ENCODE assay signal across 1 cellular context in the genomic region with DNA sequence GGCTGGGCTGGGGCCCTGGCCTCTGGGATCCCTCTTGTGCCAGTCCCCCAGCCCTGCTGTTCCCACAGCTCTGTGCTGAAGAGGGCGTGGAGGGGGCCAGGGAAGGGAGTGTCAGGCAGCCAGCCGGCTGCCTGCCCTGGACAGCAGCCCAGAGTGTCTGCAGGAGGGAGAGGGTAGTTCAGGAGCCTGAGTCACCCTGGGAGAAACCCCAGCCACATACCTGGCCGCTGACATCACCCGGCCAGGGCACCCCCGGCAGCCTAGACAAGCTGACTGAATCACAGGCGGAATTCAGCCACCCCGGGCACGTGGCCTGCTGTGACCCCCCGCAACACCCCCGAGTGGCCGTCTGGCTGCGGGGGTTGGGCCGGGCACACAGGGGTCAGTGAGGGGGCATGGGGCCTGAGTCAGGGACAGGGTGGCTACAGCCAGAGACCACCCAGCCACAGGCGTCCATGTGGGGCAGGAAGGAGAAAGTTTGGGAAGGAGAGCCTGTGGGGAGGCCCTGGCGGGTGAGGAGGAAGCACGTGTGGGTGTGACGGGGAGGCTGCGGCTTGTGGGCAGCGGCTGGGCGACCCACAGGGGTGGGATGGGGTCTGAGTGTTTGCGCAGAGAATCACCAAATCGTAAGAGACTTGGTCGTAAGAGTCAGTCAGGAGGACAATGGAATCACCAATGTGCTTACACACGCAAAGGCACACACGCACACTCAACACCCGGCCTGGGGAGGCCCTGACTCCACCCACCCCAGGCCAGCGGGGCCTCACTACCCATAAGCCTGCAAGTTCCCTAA.
TF ChIP-seq lines count a peak whose summit lies in the region.

No MANE protein-coding gene starts in this region.

TF ChIP-seq in K562, 482 proteins besides CTCF, POLR2A, EP300 and RAD21 (continued from another document and continues in another):
- TF ChIP-seq, protein P1, sequence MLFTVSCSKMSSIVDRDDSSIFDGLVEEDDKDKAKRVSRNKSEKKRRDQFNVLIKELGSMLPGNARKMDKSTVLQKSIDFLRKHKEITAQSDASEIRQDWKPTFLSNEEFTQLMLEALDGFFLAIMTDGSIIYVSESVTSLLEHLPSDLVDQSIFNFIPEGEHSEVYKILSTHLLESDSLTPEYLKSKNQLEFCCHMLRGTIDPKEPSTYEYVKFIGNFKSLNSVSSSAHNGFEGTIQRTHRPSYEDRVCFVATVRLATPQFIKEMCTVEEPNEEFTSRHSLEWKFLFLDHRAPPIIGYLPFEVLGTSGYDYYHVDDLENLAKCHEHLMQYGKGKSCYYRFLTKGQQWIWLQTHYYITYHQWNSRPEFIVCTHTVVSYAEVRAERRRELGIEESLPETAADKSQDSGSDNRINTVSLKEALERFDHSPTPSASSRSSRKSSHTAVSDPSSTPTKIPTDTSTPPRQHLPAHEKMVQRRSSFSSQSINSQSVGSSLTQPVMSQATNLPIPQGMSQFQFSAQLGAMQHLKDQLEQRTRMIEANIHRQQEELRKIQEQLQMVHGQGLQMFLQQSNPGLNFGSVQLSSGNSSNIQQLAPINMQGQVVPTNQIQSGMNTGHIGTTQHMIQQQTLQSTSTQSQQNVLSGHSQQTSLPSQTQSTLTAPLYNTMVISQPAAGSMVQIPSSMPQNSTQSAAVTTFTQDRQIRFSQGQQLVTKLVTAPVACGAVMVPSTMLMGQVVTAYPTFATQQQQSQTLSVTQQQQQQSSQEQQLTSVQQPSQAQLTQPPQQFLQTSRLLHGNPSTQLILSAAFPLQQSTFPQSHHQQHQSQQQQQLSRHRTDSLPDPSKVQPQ (CRISPR knock-in tag; IDR thresholded peaks at IDR 0.05; ENCODE audit: borderline replicate concordance), result peak; percentile 37; the same call in 1 of the 2 replicates
- no peak for TF ChIP-seq ILK (tag; IDR thresholded peaks at IDR 0.05; ENCODE audit: borderline replicate concordance, low read depth)
- TF ChIP-seq ZNF324 (CRISPR knock-in tag; IDR thresholded peaks at IDR 0.05), result no peak
- TF ChIP-seq BMI1 (IDR thresholded peaks at IDR 0.05; ENCODE audit: low read length), result no peak
- no peak for TF ChIP-seq XRCC5 (IDR thresholded peaks at IDR 0.05; ENCODE audit: low read depth, low read length)
- TF ChIP-seq RBM15 (IDR thresholded peaks at IDR 0.05; ENCODE audit: insufficient read depth, low read length), result no peak
- TF ChIP-seq SNIP1 (IDR thresholded peaks at IDR 0.05; ENCODE audit: low read depth), result no peak
- TF ChIP-seq BRF1 (IDR thresholded peaks at IDR 0.05; ENCODE audit: borderline replicate concordance, extremely low read depth, insufficient read length), result no peak
- TF ChIP-seq, protein P2, sequence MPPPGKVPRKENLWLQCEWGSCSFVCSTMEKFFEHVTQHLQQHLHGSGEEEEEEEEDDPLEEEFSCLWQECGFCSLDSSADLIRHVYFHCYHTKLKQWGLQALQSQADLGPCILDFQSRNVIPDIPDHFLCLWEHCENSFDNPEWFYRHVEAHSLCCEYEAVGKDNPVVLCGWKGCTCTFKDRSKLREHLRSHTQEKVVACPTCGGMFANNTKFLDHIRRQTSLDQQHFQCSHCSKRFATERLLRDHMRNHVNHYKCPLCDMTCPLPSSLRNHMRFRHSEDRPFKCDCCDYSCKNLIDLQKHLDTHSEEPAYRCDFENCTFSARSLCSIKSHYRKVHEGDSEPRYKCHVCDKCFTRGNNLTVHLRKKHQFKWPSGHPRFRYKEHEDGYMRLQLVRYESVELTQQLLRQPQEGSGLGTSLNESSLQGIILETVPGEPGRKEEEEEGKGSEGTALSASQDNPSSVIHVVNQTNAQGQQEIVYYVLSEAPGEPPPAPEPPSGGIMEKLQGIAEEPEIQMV (tag; conservative IDR thresholded peaks at IDR 0.05; ENCODE audit: low read depth), result no peak
- TF ChIP-seq ZNF174 (CRISPR knock-in tag; IDR thresholded peaks at IDR 0.05), result no peak
- no peak for TF ChIP-seq ZNF224 (CRISPR knock-in tag; IDR thresholded peaks at IDR 0.05)
- TF ChIP-seq HMG20A (CRISPR knock-in tag; conservative IDR thresholded peaks at IDR 0.05), result no peak
- TF ChIP-seq POLR3G (IDR thresholded peaks at IDR 0.05; ENCODE audit: extremely low read depth, insufficient read length, insufficient replicate concordance), result no peak
- TF ChIP-seq CC2D1A (IDR thresholded peaks at IDR 0.05), result no peak
- TF ChIP-seq, protein P3, sequence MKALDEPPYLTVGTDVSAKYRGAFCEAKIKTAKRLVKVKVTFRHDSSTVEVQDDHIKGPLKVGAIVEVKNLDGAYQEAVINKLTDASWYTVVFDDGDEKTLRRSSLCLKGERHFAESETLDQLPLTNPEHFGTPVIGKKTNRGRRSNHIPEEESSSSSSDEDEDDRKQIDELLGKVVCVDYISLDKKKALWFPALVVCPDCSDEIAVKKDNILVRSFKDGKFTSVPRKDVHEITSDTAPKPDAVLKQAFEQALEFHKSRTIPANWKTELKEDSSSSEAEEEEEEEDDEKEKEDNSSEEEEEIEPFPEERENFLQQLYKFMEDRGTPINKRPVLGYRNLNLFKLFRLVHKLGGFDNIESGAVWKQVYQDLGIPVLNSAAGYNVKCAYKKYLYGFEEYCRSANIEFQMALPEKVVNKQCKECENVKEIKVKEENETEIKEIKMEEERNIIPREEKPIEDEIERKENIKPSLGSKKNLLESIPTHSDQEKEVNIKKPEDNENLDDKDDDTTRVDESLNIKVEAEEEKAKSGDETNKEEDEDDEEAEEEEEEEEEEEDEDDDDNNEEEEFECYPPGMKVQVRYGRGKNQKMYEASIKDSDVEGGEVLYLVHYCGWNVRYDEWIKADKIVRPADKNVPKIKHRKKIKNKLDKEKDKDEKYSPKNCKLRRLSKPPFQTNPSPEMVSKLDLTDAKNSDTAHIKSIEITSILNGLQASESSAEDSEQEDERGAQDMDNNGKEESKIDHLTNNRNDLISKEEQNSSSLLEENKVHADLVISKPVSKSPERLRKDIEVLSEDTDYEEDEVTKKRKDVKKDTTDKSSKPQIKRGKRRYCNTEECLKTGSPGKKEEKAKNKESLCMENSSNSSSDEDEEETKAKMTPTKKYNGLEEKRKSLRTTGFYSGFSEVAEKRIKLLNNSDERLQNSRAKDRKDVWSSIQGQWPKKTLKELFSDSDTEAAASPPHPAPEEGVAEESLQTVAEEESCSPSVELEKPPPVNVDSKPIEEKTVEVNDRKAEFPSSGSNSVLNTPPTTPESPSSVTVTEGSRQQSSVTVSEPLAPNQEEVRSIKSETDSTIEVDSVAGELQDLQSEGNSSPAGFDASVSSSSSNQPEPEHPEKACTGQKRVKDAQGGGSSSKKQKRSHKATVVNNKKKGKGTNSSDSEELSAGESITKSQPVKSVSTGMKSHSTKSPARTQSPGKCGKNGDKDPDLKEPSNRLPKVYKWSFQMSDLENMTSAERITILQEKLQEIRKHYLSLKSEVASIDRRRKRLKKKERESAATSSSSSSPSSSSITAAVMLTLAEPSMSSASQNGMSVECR (CRISPR knock-in tag; IDR thresholded peaks at IDR 0.05), result peak; percentile 86; the same call in 1 of the 2 replicates
- TF ChIP-seq STAG1 (CRISPR knock-in tag; IDR thresholded peaks at IDR 0.05; ENCODE audit: borderline replicate concordance), result no peak
- no peak for TF ChIP-seq ZFP1 (CRISPR knock-in tag; IDR thresholded peaks at IDR 0.05)
- TF ChIP-seq SNRNP70 (optimal IDR thresholded peaks at IDR 0.05; ENCODE audit: low read depth, low read length), result no peak
- TF ChIP-seq, protein P4, sequence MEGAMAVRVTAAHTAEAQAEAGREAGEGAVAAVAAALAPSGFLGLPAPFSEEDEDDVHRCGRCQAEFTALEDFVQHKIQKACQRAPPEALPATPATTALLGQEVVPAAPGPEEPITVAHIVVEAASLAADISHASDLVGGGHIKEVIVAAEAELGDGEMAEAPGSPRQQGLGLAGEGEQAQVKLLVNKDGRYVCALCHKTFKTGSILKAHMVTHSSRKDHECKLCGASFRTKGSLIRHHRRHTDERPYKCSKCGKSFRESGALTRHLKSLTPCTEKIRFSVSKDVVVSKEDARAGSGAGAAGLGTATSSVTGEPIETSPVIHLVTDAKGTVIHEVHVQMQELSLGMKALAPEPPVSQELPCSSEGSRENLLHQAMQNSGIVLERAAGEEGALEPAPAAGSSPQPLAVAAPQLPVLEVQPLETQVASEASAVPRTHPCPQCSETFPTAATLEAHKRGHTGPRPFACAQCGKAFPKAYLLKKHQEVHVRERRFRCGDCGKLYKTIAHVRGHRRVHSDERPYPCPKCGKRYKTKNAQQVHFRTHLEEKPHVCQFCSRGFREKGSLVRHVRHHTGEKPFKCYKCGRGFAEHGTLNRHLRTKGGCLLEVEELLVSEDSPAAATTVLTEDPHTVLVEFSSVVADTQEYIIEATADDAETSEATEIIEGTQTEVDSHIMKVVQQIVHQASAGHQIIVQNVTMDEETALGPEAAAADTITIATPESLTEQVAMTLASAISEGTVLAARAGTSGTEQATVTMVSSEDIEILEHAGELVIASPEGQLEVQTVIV (CRISPR knock-in tag; IDR thresholded peaks at IDR 0.05; ENCODE audit: borderline replicate concordance), result no peak
- TF ChIP-seq, protein P5, sequence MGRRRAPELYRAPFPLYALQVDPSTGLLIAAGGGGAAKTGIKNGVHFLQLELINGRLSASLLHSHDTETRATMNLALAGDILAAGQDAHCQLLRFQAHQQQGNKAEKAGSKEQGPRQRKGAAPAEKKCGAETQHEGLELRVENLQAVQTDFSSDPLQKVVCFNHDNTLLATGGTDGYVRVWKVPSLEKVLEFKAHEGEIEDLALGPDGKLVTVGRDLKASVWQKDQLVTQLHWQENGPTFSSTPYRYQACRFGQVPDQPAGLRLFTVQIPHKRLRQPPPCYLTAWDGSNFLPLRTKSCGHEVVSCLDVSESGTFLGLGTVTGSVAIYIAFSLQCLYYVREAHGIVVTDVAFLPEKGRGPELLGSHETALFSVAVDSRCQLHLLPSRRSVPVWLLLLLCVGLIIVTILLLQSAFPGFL (CRISPR knock-in tag; IDR thresholded peaks at IDR 0.05), result no peak
- no peak for TF ChIP-seq HNRNPLL (IDR thresholded peaks at IDR 0.05; ENCODE audit: low read depth, low read length, poor library complexity, severe bottlenecking)
- TF ChIP-seq, protein P6, sequence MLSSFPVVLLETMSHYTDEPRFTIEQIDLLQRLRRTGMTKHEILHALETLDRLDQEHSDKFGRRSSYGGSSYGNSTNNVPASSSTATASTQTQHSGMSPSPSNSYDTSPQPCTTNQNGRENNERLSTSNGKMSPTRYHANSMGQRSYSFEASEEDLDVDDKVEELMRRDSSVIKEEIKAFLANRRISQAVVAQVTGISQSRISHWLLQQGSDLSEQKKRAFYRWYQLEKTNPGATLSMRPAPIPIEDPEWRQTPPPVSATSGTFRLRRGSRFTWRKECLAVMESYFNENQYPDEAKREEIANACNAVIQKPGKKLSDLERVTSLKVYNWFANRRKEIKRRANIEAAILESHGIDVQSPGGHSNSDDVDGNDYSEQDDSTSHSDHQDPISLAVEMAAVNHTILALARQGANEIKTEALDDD (IDR thresholded peaks at IDR 0.05), result 0 out of 2 replicates have a peak, but pooled peaks have one; percentile 9
- no peak for TF ChIP-seq NR1H2 (CRISPR knock-in tag; IDR thresholded peaks at IDR 0.05)
- TF ChIP-seq SIRT6 (IDR thresholded peaks at IDR 0.05; ENCODE audit: low read depth, low read length), result no peak
- no peak for TF ChIP-seq KLF10 (CRISPR knock-in tag; IDR thresholded peaks at IDR 0.05)
- TF ChIP-seq ZNF274 (IDR thresholded peaks at IDR 0.05; ENCODE audit: borderline replicate concordance, low read depth, low read length), result no peak
- TF ChIP-seq ZNF239 (CRISPR knock-in tag; IDR thresholded peaks at IDR 0.05), result no peak
- no peak for TF ChIP-seq GTF2E2 (tag; IDR thresholded peaks at IDR 0.05)
- TF ChIP-seq ZBED1 (IDR thresholded peaks at IDR 0.05), result 0 out of 2 replicates have a peak, but pooled peaks have one; percentile 23
- TF ChIP-seq, protein P7, sequence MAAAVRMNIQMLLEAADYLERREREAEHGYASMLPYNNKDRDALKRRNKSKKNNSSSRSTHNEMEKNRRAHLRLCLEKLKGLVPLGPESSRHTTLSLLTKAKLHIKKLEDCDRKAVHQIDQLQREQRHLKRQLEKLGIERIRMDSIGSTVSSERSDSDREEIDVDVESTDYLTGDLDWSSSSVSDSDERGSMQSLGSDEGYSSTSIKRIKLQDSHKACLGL (CRISPR knock-in tag; IDR thresholded peaks at IDR 0.05; ENCODE audit: borderline replicate concordance, poor library complexity, severe bottlenecking), result no peak
- peak; percentile 83 for TF ChIP-seq SAP30 (IDR thresholded peaks at IDR 0.05; ENCODE audit: borderline replicate concordance, insufficient read depth, low read depth, low read length, poor library complexity, severe bottlenecking)
- TF ChIP-seq ZNF785 (CRISPR knock-in tag; IDR thresholded peaks at IDR 0.05), result no peak
- no peak for TF ChIP-seq NELFE (IDR thresholded peaks at IDR 0.05; ENCODE audit: insufficient read depth, insufficient read length)
- peak; percentile 21; the same call in 1 of the 2 replicates for TF ChIP-seq CREB1 (IDR thresholded peaks at IDR 0.05)
- TF ChIP-seq CREB1 (CRISPR knock-in tag; IDR thresholded peaks at IDR 0.05), result no peak; the same call in 1 of the 2 replicates
- no peak for TF ChIP-seq ZNF282 (CRISPR knock-in tag; IDR thresholded peaks at IDR 0.05)
- peak; percentile 57; the same call in 1 of the 2 replicates for TF ChIP-seq CREM (IDR thresholded peaks at IDR 0.05; ENCODE audit: low read depth)
- no peak for TF ChIP-seq CSDE1 (IDR thresholded peaks at IDR 0.05)
- no peak for TF ChIP-seq NCOA1 (IDR thresholded peaks at IDR 0.05; ENCODE audit: low read depth)
- no peak for TF ChIP-seq DMBX1 (CRISPR knock-in tag; IDR thresholded peaks at IDR 0.05; ENCODE audit: borderline replicate concordance)
- TF ChIP-seq, protein P8, sequence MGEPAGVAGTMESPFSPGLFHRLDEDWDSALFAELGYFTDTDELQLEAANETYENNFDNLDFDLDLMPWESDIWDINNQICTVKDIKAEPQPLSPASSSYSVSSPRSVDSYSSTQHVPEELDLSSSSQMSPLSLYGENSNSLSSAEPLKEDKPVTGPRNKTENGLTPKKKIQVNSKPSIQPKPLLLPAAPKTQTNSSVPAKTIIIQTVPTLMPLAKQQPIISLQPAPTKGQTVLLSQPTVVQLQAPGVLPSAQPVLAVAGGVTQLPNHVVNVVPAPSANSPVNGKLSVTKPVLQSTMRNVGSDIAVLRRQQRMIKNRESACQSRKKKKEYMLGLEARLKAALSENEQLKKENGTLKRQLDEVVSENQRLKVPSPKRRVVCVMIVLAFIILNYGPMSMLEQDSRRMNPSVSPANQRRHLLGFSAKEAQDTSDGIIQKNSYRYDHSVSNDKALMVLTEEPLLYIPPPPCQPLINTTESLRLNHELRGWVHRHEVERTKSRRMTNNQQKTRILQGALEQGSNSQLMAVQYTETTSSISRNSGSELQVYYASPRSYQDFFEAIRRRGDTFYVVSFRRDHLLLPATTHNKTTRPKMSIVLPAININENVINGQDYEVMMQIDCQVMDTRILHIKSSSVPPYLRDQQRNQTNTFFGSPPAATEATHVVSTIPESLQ (CRISPR knock-in tag; IDR thresholded peaks at IDR 0.05), result no peak
- no peak for TF ChIP-seq HDGF (IDR thresholded peaks at IDR 0.05)
- no peak for TF ChIP-seq KLF1 (tag; IDR thresholded peaks at IDR 0.05)
- TF ChIP-seq ZNF165 (CRISPR knock-in tag; IDR thresholded peaks at IDR 0.05; ENCODE audit: borderline replicate concordance), result no peak
- TF ChIP-seq, protein P9, sequence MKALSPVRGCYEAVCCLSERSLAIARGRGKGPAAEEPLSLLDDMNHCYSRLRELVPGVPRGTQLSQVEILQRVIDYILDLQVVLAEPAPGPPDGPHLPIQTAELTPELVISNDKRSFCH (CRISPR knock-in tag; IDR thresholded peaks at IDR 0.05), result no peak
- TF ChIP-seq, protein P9 (tag; IDR thresholded peaks at IDR 0.05), result peak; percentile 34; the same call in 1 of the 2 replicates
